20 cellular contexts compared by ENCODE assay signal in the genomic region with DNA sequence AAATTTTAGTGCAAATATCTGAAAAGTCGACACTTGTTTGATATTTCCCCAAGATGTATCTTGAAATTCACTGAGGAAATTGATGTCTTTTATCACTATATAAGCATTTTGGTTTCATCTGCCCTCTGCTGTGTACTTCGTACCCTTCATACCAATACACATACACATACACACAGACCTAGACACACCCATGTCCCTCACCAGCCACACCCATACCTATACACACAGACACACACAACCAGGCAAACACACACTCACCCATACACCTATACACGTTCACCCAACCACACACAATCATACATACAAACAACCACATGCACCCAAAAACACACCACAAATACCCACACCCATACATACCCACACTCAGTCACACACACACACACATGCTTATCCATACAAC.
A peak's percentile ranks its signal among the peaks of the same experiment; 100 is the strongest.
DNase-seq lines count a peak whose midpoint lies in the region; ATAC-seq and TF ChIP-seq lines count a peak whose summit lies in the region.
"Had no signal": no experiment of that assay in that cellular context is flagged by ENCODE, and none has a peak within 500 bp of the region (broad histone marks: within the 10 kb centered on the region; RNA-seq: fewer than 3 reads in every experiment).

No MANE protein-coding gene starts in this region.

- WGBS in neuronal stem cell (ENCODE audit: extremely low coverage in 2 of 2, insufficient read length in 2 of 2, insufficient replicate concordance in 1 of 2), 2 donors = 100% methylated on average over 1 of the region's 3 CpGs

- H2BK5ac ChIP-seq in neuronal stem cell (ENCODE audit: low read length) = no peak overlapping the region

- POLR2A ChIA-PET in PC-3 (lab: Charles Lee; ENCODE audit: unreplicated experiment) = no interaction called here

- H3K79me2 ChIP-seq in GM23338 (replicated peaks; ENCODE audit: insufficient read depth) (no peaks in the 10 kb centered on the region), PC-3 (ENCODE audit: low read length) (no peaks in the 10 kb centered on the region)

- intact Hi-C loops in PC-3 (cut with micrococcal nuclease) (loop anchor here (2.0 kb wide), 1 partner anchor 39 kb away; no protein-coding TSS in a partner anchor), left colon (cut with DNase I, micrococcal nuclease) (no loop called here)

- no peaks in the 10 kb centered on the region for H3K4me1 ChIP-seq in GM23338 (ENCODE audit: insufficient read depth)
- H3K4me1 ChIP-seq in PC-3 (ENCODE audit: insufficient read depth, low read length) = peaks cover 17% of the 10 kb centered on the region
- H3K4me1 ChIP-seq in neuronal stem cell (ENCODE audit: control insufficient read depth in 2 of 2, insufficient read depth in 1 of 2, low read depth in 1 of 2, low read length in 2 of 2) = no peaks in the 10 kb centered on the region
- H3K4me1 ChIP-seq: BLaER1 treated with 17β-estradiol and CSF1 and Interleukin-3, amounts not matched to agents 10 nM and 100 nM; HAP-1 had no signal

- no peak overlapping the region for H3K4me3 ChIP-seq in GM23338
- no peak overlapping the region for H3K4me3 ChIP-seq in PC-3 (ENCODE audit: low read length)
- H3K4me3 ChIP-seq in neuronal stem cell (ENCODE audit: low read length in 2 of 2) = peak overlapping the region in 1 of 2 donors; percentile 30
- H3K4me3 ChIP-seq: BLaER1 treated with 17β-estradiol and CSF1 and Interleukin-3, amounts not matched to agents 10 nM and 100 nM; GM12878; HAP-1; K562 had no signal

- no peak overlapping the region for H2BK15ac ChIP-seq in neuronal stem cell (ENCODE audit: low read length)

- no peaks in the 10 kb centered on the region for H3K27me3 Mint-ChIP-seq in GM23338 (ENCODE audit: insufficient read depth, low read depth, poor library complexity)
- H3K27me3 Mint-ChIP-seq: B cell had no signal

- peaks cover 11% of the 10 kb centered on the region; the same call in 2 of the 3 replicates for H3K9me3 Mint-ChIP-seq in GM23338

- H3K4me1 Mint-ChIP-seq in GM23338 = no peaks in the 10 kb centered on the region
- H3K4me1 Mint-ChIP-seq: B cell had no signal

- H3F3A ChIP-seq in GM23338 (replicated peaks; ENCODE audit: low read depth) (no peaks in the 10 kb centered on the region), PC-3 (ENCODE audit: low read length, unreplicated experiment) (no peaks in the 10 kb centered on the region)

- H3K27ac Mint-ChIP-seq in GM23338 = peak overlapping the region; percentile 49
- H3K27ac Mint-ChIP-seq: B cell; CD8-positive, alpha-beta T cell had no signal

- BruUV-seq in PC-3 (replicated peaks; lab: Mats Ljungman, UMichigan) = no TSS peak

- H3K27ac ChIP-seq in GM23338 (ENCODE audit: low read depth) = no peak overlapping the region
- H3K27ac ChIP-seq in PC-3 (ENCODE audit: low read length) = no peak overlapping the region
- no peak overlapping the region for H3K27ac ChIP-seq in neuronal stem cell (replicated peaks; ENCODE audit: low read length)
- H3K27ac ChIP-seq: BLaER1 treated with 17β-estradiol and CSF1 and Interleukin-3, amounts not matched to agents 10 nM and 100 nM had no signal

- CTCF ChIA-PET in PC-3 (lab: Charles Lee) = no interaction called here

- H3K36me3 Mint-ChIP-seq in GM23338 (ENCODE audit: low read depth) = peaks cover 3% of the 10 kb centered on the region; the same call in 1 of the 3 replicates
- H3K36me3 Mint-ChIP-seq: CD8-positive, alpha-beta T cell had no signal

- peaks cover 6% of the 10 kb centered on the region for H3K9me2 ChIP-seq in GM23338 (ENCODE audit: insufficient read depth)
- no peaks in the 10 kb centered on the region for H3K9me2 ChIP-seq in PC-3 (replicated peaks; ENCODE audit: low read length)

- no peak overlapping the region for H3K23ac ChIP-seq in neuronal stem cell (ENCODE audit: low read depth, low read length, poor library complexity)

- H3K79me1 ChIP-seq in neuronal stem cell (ENCODE audit: low read depth, low read length) = no peaks in the 10 kb centered on the region

- no peaks in the 10 kb centered on the region for H4K20me1 ChIP-seq in GM23338 (replicated peaks; ENCODE audit: insufficient read depth)
- H4K20me1 ChIP-seq in PC-3 (ENCODE audit: low read length) = no peaks in the 10 kb centered on the region
- H4K20me1 ChIP-seq: BLaER1 treated with 17β-estradiol and CSF1 and Interleukin-3, amounts not matched to agents 10 nM and 100 nM had no signal

- H3K4me2 ChIP-seq in GM23338 (no peak overlapping the region), PC-3 (ENCODE audit: low read length) (no peak overlapping the region), neuronal stem cell (ENCODE audit: insufficient read depth, low read length, poor library complexity, severe bottlenecking) (no peak overlapping the region)
- H3K4me2 ChIP-seq: BLaER1 treated with 17β-estradiol and CSF1 and Interleukin-3, amounts not matched to agents 10 nM and 100 nM had no signal

- peak overlapping the region; percentile 76 for H3K14ac ChIP-seq in neuronal stem cell (ENCODE audit: low read length)

- H3K4me3 Mint-ChIP-seq in GM23338 = no peak overlapping the region
- H3K4me3 Mint-ChIP-seq: B cell; CD8-positive, alpha-beta T cell had no signal

- H3K27me3 ChIP-seq in GM23338 (ENCODE audit: insufficient read depth) = no peaks in the 10 kb centered on the region
- no peaks in the 10 kb centered on the region for H3K27me3 ChIP-seq in PC-3 (ENCODE audit: low read length)
- no peaks in the 10 kb centered on the region for H3K27me3 ChIP-seq in neuronal stem cell (ENCODE audit: control insufficient read depth in 3 of 3, insufficient read depth in 3 of 3, low read depth in 1 of 3, low read length in 3 of 3)
- H3K27me3 ChIP-seq: BLaER1 treated with 17β-estradiol and CSF1 and Interleukin-3, amounts not matched to agents 10 nM and 100 nM had no signal

- TF ChIP-seq CTCF in GM23338 (conservative IDR thresholded peaks at IDR 0.05; ENCODE audit: low read depth in 2 of 2) (no peak), PC-3 (conservative IDR thresholded peaks at IDR 0.05; ENCODE audit: low read depth, low read length) (no peak)

- H3K9me3 ChIP-seq in PC-3 (ENCODE audit: low read length) (no peaks in the 10 kb centered on the region), neuronal stem cell (replicated peaks in 1 of 2; ENCODE audit: control insufficient read depth in 2 of 2, insufficient read depth in 1 of 2, low read depth in 1 of 2, low read length in 2 of 2) (no peaks in the 10 kb centered on the region)
- H3K9me3 ChIP-seq: HAP-1 had no signal

- H2BK120ac ChIP-seq in neuronal stem cell (ENCODE audit: low read depth, low read length) = no peak overlapping the region

- H2AFZ ChIP-seq in GM23338 = no peak overlapping the region
- H2AFZ ChIP-seq in PC-3 (ENCODE audit: low read length) = no peak overlapping the region
- no peak overlapping the region for H2AFZ ChIP-seq in neuronal stem cell (ENCODE audit: low read length)

- H3K9ac ChIP-seq in PC-3 (ENCODE audit: low read length) (no peak overlapping the region), neuronal stem cell (ENCODE audit: low read depth, low read length, poor library complexity) (no peak overlapping the region)
- H3K9ac ChIP-seq: BLaER1 treated with 17β-estradiol and CSF1 and Interleukin-3, amounts not matched to agents 10 nM and 100 nM had no signal

- no peak overlapping the region for H4K91ac ChIP-seq in neuronal stem cell (ENCODE audit: low read depth, low read length, poor library complexity)

- no peaks in the 10 kb centered on the region for H3K36me3 ChIP-seq in GM23338 (ENCODE audit: insufficient read depth)
- H3K36me3 ChIP-seq in PC-3 (ENCODE audit: low read depth, low read length) = no peaks in the 10 kb centered on the region
- H3K36me3 ChIP-seq in neuronal stem cell (replicated peaks in 1 of 2; ENCODE audit: control insufficient read depth in 2 of 2, insufficient read depth in 2 of 2, low read length in 2 of 2) = peaks cover 0 to 1% of the 10 kb centered on the region in 2 donors
- H3K36me3 ChIP-seq: BLaER1 treated with 17β-estradiol and CSF1 and Interleukin-3, amounts not matched to agents 10 nM and 100 nM; HAP-1 had no signal

- H2AK5ac ChIP-seq in neuronal stem cell (ENCODE audit: low read depth, low read length) = no peak overlapping the region

- no peak overlapping the region for H3K4ac ChIP-seq in neuronal stem cell (ENCODE audit: low read length)

- no peak overlapping the region for H4K8ac ChIP-seq in neuronal stem cell (ENCODE audit: low read depth, low read length)

- H2BK12ac ChIP-seq in neuronal stem cell (ENCODE audit: low read length) = no peak overlapping the region

- no peak overlapping the region for H3K18ac ChIP-seq in neuronal stem cell (ENCODE audit: low read length)

- no peak for DNase-seq in GM23338 (ENCODE audit: low spot score)
- no peak for DNase-seq in PC-3
- no peak for DNase-seq in left colon
- DNase-seq in neuronal stem cell (ENCODE audit: low spot score) = no peak
- DNase-seq: 8988T; CD8-positive, alpha-beta T cell; DMS 273 treated with DMSO at 0.1 percent for 48 hours; DMS53; DND-41; EL; GOT3 had no signal

- no peak for ATAC-seq in GM23338
- ATAC-seq in PC-3 = peak; percentile 12; the same call in 1 of the 2 replicates
- ATAC-seq in left colon = peak; percentile 88
- ATAC-seq in HG03095 (IDR thresholded peaks at IDR 0.05; ENCODE audit: unreplicated experiment) = no peak
- ATAC-seq in GM21619 (IDR thresholded peaks at IDR 0.05; ENCODE audit: unreplicated experiment) = no peak
- no peak for ATAC-seq in GM21529 (IDR thresholded peaks at IDR 0.05; ENCODE audit: unreplicated experiment)
- ATAC-seq in GM19351 (IDR thresholded peaks at IDR 0.05; ENCODE audit: unreplicated experiment) = no peak
- ATAC-seq: CD8-positive, alpha-beta T cell; GM12878; K562 had no signal

Comparison
In these comparisons a context has a peak if more than half of its experiments do, and no peak if none do; other contexts are left out.
1. ATAC-seq: peak in PC-3 (single experiment) and left colon (single experiment); none in GM23338 (single experiment), HG03095 (single experiment), GM21619 (single experiment), GM21529 (single experiment) and GM19351 (single experiment).